Comparison of ENCODE assay signal across 25 cellular contexts in genomic region chr10:11381023-11381422, GRCh38.
DNase-seq lines count a peak whose midpoint lies in the region; ATAC-seq and TF ChIP-seq lines count a peak whose summit lies in the region.
"Had no signal": no experiment of that assay in that cellular context is flagged by ENCODE, and none has a peak within 500 bp of the region (broad histone marks: within the 10 kb centered on the region; RNA-seq: fewer than 3 reads in every experiment).

No MANE protein-coding gene starts in this region.

- WGBS in tibial nerve, 2 donors: 85 to 88% methylated on average over 7 of the region's 7 CpGs

- H3K27ac Mint-ChIP-seq in MCF 10A (ENCODE audit: low read depth, unreplicated experiment): no peak overlapping the region
- peak overlapping the region; percentile 43 for H3K27ac Mint-ChIP-seq in activated T-cell treated with anti-CD3 and anti-CD28 coated beads, Interleukin-2, amount 50 U/mL, for 72 hours
- H3K27ac Mint-ChIP-seq in stimulated activated effector memory CD8-positive, alpha-beta T cell treated with anti-CD3 and anti-CD28 coated beads, Interleukin-12 subunit alpha, Interleukin-12 subunit beta, amount 100 ng/mL, for 72 hours: peak overlapping the region; percentile 58
- H3K27ac Mint-ChIP-seq: CD8-positive, alpha-beta memory T cell; nephron; type B pancreatic cell had no signal

- H3K9me3 ChIP-seq in breast epithelium (no peaks in the 10 kb centered on the region), tibial nerve (no peaks in the 10 kb centered on the region)
- H3K9me3 ChIP-seq: gastroesophageal sphincter, sigmoid colon, SK-N-SH had no signal

- TF ChIP-seq POLR2A in breast epithelium (IDR thresholded peaks at IDR 0.05) (no peak), tibial nerve (IDR thresholded peaks at IDR 0.05) (no peak)

- peaks cover 7% of the 10 kb centered on the region for H3K9me3 Mint-ChIP-seq in MCF 10A (ENCODE audit: unreplicated experiment)
- no peaks in the 10 kb centered on the region for H3K9me3 Mint-ChIP-seq in activated T-cell treated with anti-CD3 and anti-CD28 coated beads, Interleukin-2, amount 50 U/mL, for 72 hours
- no peaks in the 10 kb centered on the region for H3K9me3 Mint-ChIP-seq in stimulated activated effector memory CD8-positive, alpha-beta T cell treated with anti-CD3 and anti-CD28 coated beads, Interleukin-12 subunit alpha, Interleukin-12 subunit beta, amount 100 ng/mL, for 72 hours
- H3K9me3 Mint-ChIP-seq: CD8-positive, alpha-beta memory T cell; nephron; type B pancreatic cell had no signal

- no peaks in the 10 kb centered on the region for H3K4me1 Mint-ChIP-seq in MCF 10A (ENCODE audit: insufficient read depth, unreplicated experiment)
- H3K4me1 Mint-ChIP-seq in activated T-cell treated with anti-CD3 and anti-CD28 coated beads, Interleukin-2, amount 50 U/mL, for 72 hours (ENCODE audit: low read depth): peaks cover 20% of the 10 kb centered on the region
- peaks cover 10% of the 10 kb centered on the region for H3K4me1 Mint-ChIP-seq in stimulated activated effector memory CD8-positive, alpha-beta T cell treated with anti-CD3 and anti-CD28 coated beads, Interleukin-12 subunit alpha, Interleukin-12 subunit beta, amount 100 ng/mL, for 72 hours
- H3K4me1 Mint-ChIP-seq: nephron had no signal

- no peak overlapping the region for H3K4me3 Mint-ChIP-seq in MCF 10A (ENCODE audit: unreplicated experiment)
- no peak overlapping the region for H3K4me3 Mint-ChIP-seq in activated T-cell treated with anti-CD3 and anti-CD28 coated beads, Interleukin-2, amount 50 U/mL, for 72 hours
- H3K4me3 Mint-ChIP-seq in stimulated activated effector memory CD8-positive, alpha-beta T cell treated with anti-CD3 and anti-CD28 coated beads, Interleukin-12 subunit alpha, Interleukin-12 subunit beta, amount 100 ng/mL, for 72 hours: no peak overlapping the region
- H3K4me3 Mint-ChIP-seq: CD8-positive, alpha-beta memory T cell; nephron; type B pancreatic cell had no signal

- H3K27ac ChIP-seq in breast epithelium: no peak overlapping the region
- no peak overlapping the region for H3K27ac ChIP-seq in tibial nerve
- H3K27ac ChIP-seq: gastroesophageal sphincter, sigmoid colon, VCaP had no signal

- no peaks in the 10 kb centered on the region for H3K36me3 Mint-ChIP-seq in MCF 10A (ENCODE audit: insufficient read depth, unreplicated experiment)
- H3K36me3 Mint-ChIP-seq in activated T-cell treated with anti-CD3 and anti-CD28 coated beads, Interleukin-2, amount 50 U/mL, for 72 hours (ENCODE audit: insufficient read depth in 2 of 2): no peaks in the 10 kb centered on the region
- H3K36me3 Mint-ChIP-seq in stimulated activated effector memory CD8-positive, alpha-beta T cell treated with anti-CD3 and anti-CD28 coated beads, Interleukin-12 subunit alpha, Interleukin-12 subunit beta, amount 100 ng/mL, for 72 hours: no peaks in the 10 kb centered on the region
- H3K36me3 Mint-ChIP-seq: CD8-positive, alpha-beta memory T cell; type B pancreatic cell had no signal

- POLR2A ChIA-PET in MCF 10A (lab: Yijun Ruan, JAX): no interaction called here

- H3K4me1 ChIP-seq in breast epithelium (no peaks in the 10 kb centered on the region), tibial nerve (no peaks in the 10 kb centered on the region)
- H3K4me1 ChIP-seq: gastroesophageal sphincter, sigmoid colon had no signal

- BruUV-seq in MCF 10A (replicated peaks; lab: Mats Ljungman, UMichigan): no TSS peak

- TF ChIP-seq EP300 in tibial nerve (IDR thresholded peaks at IDR 0.05): no peak

- H3K4me3 ChIP-seq in breast epithelium (no peak overlapping the region), tibial nerve (no peak overlapping the region)
- H3K4me3 ChIP-seq: gastroesophageal sphincter, sigmoid colon had no signal

- CTCF ChIA-PET in MCF 10A (lab: Yijun Ruan, JAX): no interaction called here

- peak; percentile 82 to 94 for ATAC-seq in activated T-cell treated with anti-CD3 and anti-CD28 coated beads, Interleukin-2, amount 50 U/mL, for 72 hours (replicated peaks in 1 of 2)
- peak; percentile 62 for ATAC-seq in stimulated activated effector memory CD8-positive, alpha-beta T cell treated with anti-CD3 and anti-CD28 coated beads, Interleukin-12 subunit alpha, Interleukin-12 subunit beta, amount 100 ng/mL, for 72 hours
- ATAC-seq in GM21717 (IDR thresholded peaks at IDR 0.05; ENCODE audit: unreplicated experiment): no peak
- ATAC-seq: esophagus mucosa, gastroesophageal sphincter had no signal

- TF ChIP-seq CTCF in MCF 10A (IDR thresholded peaks at IDR 0.05; ENCODE audit: unreplicated experiment): no peak
- TF ChIP-seq CTCF in breast epithelium (IDR thresholded peaks at IDR 0.05): no peak
- no peak for TF ChIP-seq CTCF in tibial nerve (IDR thresholded peaks at IDR 0.05)

- peaks cover 19% of the 10 kb centered on the region for H3K27me3 Mint-ChIP-seq in MCF 10A (ENCODE audit: insufficient read depth, unreplicated experiment)
- no peaks in the 10 kb centered on the region for H3K27me3 Mint-ChIP-seq in activated T-cell treated with anti-CD3 and anti-CD28 coated beads, Interleukin-2, amount 50 U/mL, for 72 hours (ENCODE audit: low read depth)
- H3K27me3 Mint-ChIP-seq: CD8-positive, alpha-beta memory T cell had no signal

- intact Hi-C loops in MCF 10A (cut with micrococcal nuclease) (no loop called here), breast epithelium (cut with DNase I; ENCODE audit: low total_unique reads) (no loop called here)

- peak; percentile 71 for DNase-seq in MCF 10A (ENCODE audit: unreplicated experiment)
- DNase-seq in breast epithelium (ENCODE audit: low spot score in 2 of 2): no peak
- DNase-seq in M059J (ENCODE audit: low read depth): peak; percentile 7
- DNase-seq in activated T-cell treated with anti-CD3 and anti-CD28 coated beads, Interleukin-2, amount 50 U/mL, for 72 hours: peak; percentile 25 to 45
- DNase-seq in stimulated activated effector memory CD8-positive, alpha-beta T cell treated with anti-CD3 and anti-CD28 coated beads, Interleukin-12 subunit alpha, Interleukin-12 subunit beta, amount 100 ng/mL, for 72 hours (ENCODE audit: low spot score in 2 of 2): no peak
- no peak for DNase-seq in ecto neural progenitor cell (ENCODE audit: low spot score)
- DNase-seq in tibial nerve (ENCODE audit: low spot score in 2 of 2): no peak
- DNase-seq: activated naive CD4-positive, alpha-beta T cell; aorta; CD8-positive, alpha-beta memory T cell; effector CD8-positive, alpha-beta T cell; islet precursor cell; KBM-7; MV-4-11; NCI-H2171 treated with DMSO at 0.1 percent for 48 hours; NCI-H524 treated with DMSO at 0.1 percent for 48 hours; RPMI8226; sigmoid colon; SK-N-SH had no signal

- H3K36me3 ChIP-seq in breast epithelium (no peaks in the 10 kb centered on the region), tibial nerve (no peaks in the 10 kb centered on the region)
- H3K36me3 ChIP-seq: gastroesophageal sphincter, sigmoid colon had no signal

- no peaks in the 10 kb centered on the region for H3K27me3 ChIP-seq in breast epithelium
- no peaks in the 10 kb centered on the region for H3K27me3 ChIP-seq in tibial nerve
- H3K27me3 ChIP-seq: gastroesophageal sphincter, sigmoid colon had no signal

Comparison
In these comparisons a context has a peak if more than half of its experiments do, and no peak if none do; other contexts are left out.
1. DNase-seq: peak in MCF 10A (single experiment), M059J (single experiment) and activated T-cell treated with anti-CD3 and anti-CD28 coated beads, Interleukin-2, amount 50 U/mL, for 72 hours (2 of 2); none in breast epithelium (0 of 2), stimulated activated effector memory CD8-positive, alpha-beta T cell treated with anti-CD3 and anti-CD28 coated beads, Interleukin-12 subunit alpha, Interleukin-12 subunit beta, amount 100 ng/mL, for 72 hours (0 of 2), ecto neural progenitor cell (single experiment) and tibial nerve (0 of 2).